8 cellular contexts compared by ENCODE assay signal in the genomic region with DNA sequence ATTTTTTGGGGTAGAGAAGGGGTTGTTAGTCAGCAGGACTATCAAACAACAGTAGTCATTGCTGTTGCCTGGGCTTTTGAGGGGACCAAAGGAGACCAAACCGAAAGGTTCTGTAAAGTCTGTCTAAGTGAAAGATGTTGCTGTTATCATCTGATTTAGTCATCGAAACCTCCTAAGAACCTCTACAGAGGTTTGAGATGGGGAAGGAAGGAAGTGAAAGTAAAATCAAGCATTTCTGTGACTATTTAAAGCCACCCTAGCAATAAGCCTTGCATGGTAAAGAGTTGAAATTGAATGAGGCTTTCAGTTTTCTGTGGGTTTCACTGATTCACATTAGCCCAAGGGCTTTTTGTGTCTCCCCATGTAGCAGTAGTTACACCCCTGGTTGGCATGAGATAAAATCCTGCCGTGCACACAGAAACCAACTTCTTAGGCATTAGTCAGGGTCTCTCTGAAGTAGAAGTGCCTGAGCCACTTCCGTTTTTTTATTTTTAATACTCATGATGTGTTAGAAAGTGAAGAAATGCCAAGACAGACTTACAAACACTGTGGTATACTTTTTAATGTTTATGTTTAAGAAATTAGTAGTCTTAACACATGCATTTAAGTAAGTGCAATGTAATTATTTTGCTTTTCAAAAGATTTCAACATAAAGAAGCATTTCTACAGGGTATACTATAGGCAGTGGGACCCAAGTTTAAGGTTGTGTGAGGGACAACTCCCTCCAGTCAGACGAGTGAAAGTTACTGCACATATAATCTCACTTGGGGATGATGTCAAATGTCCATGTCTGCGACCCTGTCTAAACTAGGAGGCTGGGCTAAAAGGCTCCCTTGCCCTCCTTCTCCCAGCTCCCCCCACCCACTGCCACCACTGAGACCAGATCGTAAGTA. TPM values are rescaled to one million over a fixed set of nuclear protein-coding genes. Genes with fewer than 3 reads are reported as not detected.
DNase-seq lines count a peak whose midpoint lies in the region; ATAC-seq and TF ChIP-seq lines count a peak whose summit lies in the region.

No MANE protein-coding gene starts in this region.

- peak overlapping the region; percentile 82 for H3K4me3 Mint-ChIP-seq in CD8-positive, alpha-beta T cell
- no peak overlapping the region for H3K4me3 Mint-ChIP-seq in nephron progenitor cell

- peaks cover 28% of the 10 kb centered on the region for H3K4me1 ChIP-seq in CD8-positive, alpha-beta T cell (ENCODE audit: insufficient read depth, low read length)
- H3K4me1 ChIP-seq in fibroblast of lung (ENCODE audit: control insufficient read depth, extremely low read depth, insufficient read depth, low read length) = peaks cover 2% of the 10 kb centered on the region

- peak; percentile 80 for ATAC-seq in CD8-positive, alpha-beta T cell
- peak; percentile 97 for ATAC-seq in GM21526 (IDR thresholded peaks at IDR 0.05; ENCODE audit: low FRiP score, unreplicated experiment)

- intact Hi-C loops in CD8-positive, alpha-beta T cell (cut with DNase I, micrococcal nuclease) = loop anchor here (2.0 to 5.0 kb wide), 4 partner anchors 20 to 342 kb away; a partner anchor contains a TSS

- H3K9ac ChIP-seq in fibroblast of lung (ENCODE audit: insufficient read depth, low read length) = peak overlapping the region; percentile 11

- H3K4me2 ChIP-seq in fibroblast of lung (ENCODE audit: extremely low read depth, insufficient read depth, low read length) = peak overlapping the region; percentile 73

- peak in 6 of 7 experiments; percentile 26 to 65 (median 52) for DNase-seq in CD8-positive, alpha-beta T cell
- DNase-seq in KG1 (lab: John Stamatoyannopoulos, UW) (peak; percentile 51), fibroblast of lung (ENCODE audit: low read depth in 2 of 2) (peak; percentile 40 to 67), DMS153 (lab: John Stamatoyannopoulos, UW) (no peak), nephron progenitor cell (no peak)
- DNase-seq in activated CD4-positive, alpha-beta T cell treated with anti-CD3 and anti-CD28 coated beads, Interleukin-2, amount 50 U/mL, for 48 hours = peak; percentile 26 to 62
- DNase-seq in stimulated activated CD4-positive, alpha-beta T cell treated with anti-CD3 and anti-CD28 coated beads, Interleukin-1b, Interleukin-23, amount 100 ng/mL, for 4 hours (ENCODE audit: low read depth in 2 of 2) = peak; percentile 7 to 34

- no peaks in the 10 kb centered on the region for H3K79me2 ChIP-seq in fibroblast of lung (ENCODE audit: control insufficient read depth, insufficient read depth, low read length)

- H3K9me3 Mint-ChIP-seq in CD8-positive, alpha-beta T cell = no peaks in the 10 kb centered on the region
- H3K9me3 Mint-ChIP-seq in nephron progenitor cell = no peaks in the 10 kb centered on the region

- no peaks in the 10 kb centered on the region for H3K36me3 ChIP-seq in CD8-positive, alpha-beta T cell (ENCODE audit: insufficient read depth, low read length)
- H3K36me3 ChIP-seq in fibroblast of lung (ENCODE audit: control insufficient read depth, insufficient read depth, low read length) = no peaks in the 10 kb centered on the region

- H2AFZ ChIP-seq in fibroblast of lung (ENCODE audit: low read length) = peak overlapping the region; percentile 79

- peak overlapping the region; percentile 89 for H3K27ac Mint-ChIP-seq in CD8-positive, alpha-beta T cell
- H3K27ac Mint-ChIP-seq in nephron progenitor cell = no peak overlapping the region

- peaks cover 74% of the 10 kb centered on the region for H3K4me1 Mint-ChIP-seq in CD8-positive, alpha-beta T cell (ENCODE audit: low read depth)
- no peaks in the 10 kb centered on the region for H3K4me1 Mint-ChIP-seq in nephron progenitor cell

- no peak for TF ChIP-seq CTCF in CD8-positive, alpha-beta T cell (IDR thresholded peaks at IDR 0.05)
- no peak for TF ChIP-seq CTCF in fibroblast of lung (conservative IDR thresholded peaks at IDR 0.05 in 1 of 2, IDR thresholded peaks at IDR 0.05 in 1 of 2; ENCODE audit: low read depth in 1 of 2, low read length in 2 of 2)
- TF ChIP-seq CTCF in nephron progenitor cell (IDR thresholded peaks at IDR 0.05) = no peak

- CTCF ChIA-PET in CD8-positive, alpha-beta T cell (lab: Charles Lee) = interaction anchor here (0.8 to 1.3 kb wide), 2 partner anchors 15 to 45 kb away, joined by 3 to 4 read pairs; no protein-coding TSS in a partner anchor

- no peaks in the 10 kb centered on the region for H3K36me3 Mint-ChIP-seq in CD8-positive, alpha-beta T cell
- no peaks in the 10 kb centered on the region for H3K36me3 Mint-ChIP-seq in nephron progenitor cell (ENCODE audit: low read depth)

- H3K27ac ChIP-seq in CD8-positive, alpha-beta T cell (ENCODE audit: low read depth, low read length) = peak overlapping the region; percentile 6
- peak overlapping the region; percentile 28 for H3K27ac ChIP-seq in fibroblast of lung (ENCODE audit: insufficient read depth, low read length)

- H3K27me3 Mint-ChIP-seq in CD8-positive, alpha-beta T cell (ENCODE audit: low read depth) = no peaks in the 10 kb centered on the region
- H3K27me3 Mint-ChIP-seq in nephron progenitor cell (ENCODE audit: low read depth, poor library complexity) = peaks cover 10% of the 10 kb centered on the region

- H3K27me3 ChIP-seq in CD8-positive, alpha-beta T cell (ENCODE audit: insufficient read depth, low read length) = no peaks in the 10 kb centered on the region
- no peaks in the 10 kb centered on the region for H3K27me3 ChIP-seq in fibroblast of lung (ENCODE audit: control insufficient read depth, insufficient read depth, low read length)

- H3K9me3 ChIP-seq in CD8-positive, alpha-beta T cell (ENCODE audit: low read length) = no peaks in the 10 kb centered on the region
- H3K9me3 ChIP-seq in fibroblast of lung (ENCODE audit: control insufficient read depth, insufficient read depth, low read depth, low read length) = no peaks in the 10 kb centered on the region

- H4K20me1 ChIP-seq in fibroblast of lung (ENCODE audit: control insufficient read depth, extremely low read depth, insufficient read depth, low read length) = no peaks in the 10 kb centered on the region

- peak overlapping the region; percentile 23 for H3K4me3 ChIP-seq in CD8-positive, alpha-beta T cell (ENCODE audit: low read depth, low read length)
- peak overlapping the region; percentile 25 to 64 (median 46) for H3K4me3 ChIP-seq in fibroblast of lung (replicated peaks in 1 of 4; ENCODE audit: control extremely low read depth in 1 of 4, insufficient read depth in 1 of 4, low read depth in 3 of 4, low read length in 4 of 4)

- POLR2A ChIA-PET in CD8-positive, alpha-beta T cell (lab: Charles Lee) = interaction anchor here (0.8 to 1.1 kb wide), 2 partner anchors 11 to 49 kb away, joined by 3 read pairs; no protein-coding TSS in a partner anchor

RNA-seq across cellular contexts. Expression of a gene that starts 50.4 kb away (rescaled TPM):
- total RNA-seq in CD8-positive, alpha-beta T cell = 100 to 1,000 TPM; 118 to 122 TPM
- 19.0 and 22.5 TPM in 2 replicates for total RNA-seq in fibroblast of lung
- 18.3 and 18.7 TPM in 2 replicates for polyA plus RNA-seq in fibroblast of lung
- polyA plus RNA-seq in fibroblast of lung (2012) = 16.4 and 18.0 TPM in 2 replicates
- 15.6 and 31.8 TPM in 2 replicates for polyA minus RNA-seq in fibroblast of lung (ENCODE audit: low replicate concordance)

Comparison
In these comparisons a context has a peak if more than half of its experiments do, and no peak if none do; other contexts are left out.
1. DNase-seq: peak in CD8-positive, alpha-beta T cell (6 of 7), KG1 (single experiment), activated CD4-positive, alpha-beta T cell treated with anti-CD3 and anti-CD28 coated beads, Interleukin-2, amount 50 U/mL, for 48 hours (2 of 2), fibroblast of lung (2 of 2) and stimulated activated CD4-positive, alpha-beta T cell treated with anti-CD3 and anti-CD28 coated beads, Interleukin-1b, Interleukin-23, amount 100 ng/mL, for 4 hours (2 of 2); none in DMS153 (single experiment) and nephron progenitor cell (single experiment).